In genomic region chr19:51927859-51928258, GRCh38 we compare ENCODE assay signal across 8 cellular contexts. TPM values are rescaled to one million over a fixed set of nuclear protein-coding genes. Genes with fewer than 3 reads are reported as not detected.
DNase-seq lines count a peak whose midpoint lies in the region; ATAC-seq and TF ChIP-seq lines count a peak whose summit lies in the region.

No MANE protein-coding gene starts in this region.

- H3K4me3 Mint-ChIP-seq in activated T-cell treated with anti-CD3 and anti-CD28 coated beads, Interleukin-2, amount 50 U/mL, for 24 hours, result peak overlapping the region; percentile 99

- H3K4me1 Mint-ChIP-seq in activated T-cell treated with anti-CD3 and anti-CD28 coated beads, Interleukin-2, amount 50 U/mL, for 24 hours (ENCODE audit: low read depth), result peaks cover 25% of the 10 kb centered on the region

- 33 to 40% methylated on average over 13 of the region's 13 CpGs for WGBS in tibial nerve, 2 donors

- TF ChIP-seq POLR2A in tibial nerve (IDR thresholded peaks at IDR 0.05), result no peak

- H3K9me3 ChIP-seq in lower lobe of right lung (peaks cover 24% of the 10 kb centered on the region), tibial nerve (peaks cover 0 to 44% (median 2%) of the 10 kb centered on the region in 4 donors)

- intact Hi-C loops in lower lobe of right lung (cut with DNase I), result no loop called here

- no peak for ATAC-seq in lower lobe of right lung
- ATAC-seq in GM21825 (IDR thresholded peaks at IDR 0.05; ENCODE audit: unreplicated experiment), result no peak

- H3K36me3 ChIP-seq in lower lobe of right lung (peaks cover 25% of the 10 kb centered on the region), tibial nerve (peaks cover 0 to 36% (median 21%) of the 10 kb centered on the region in 3 donors)

- H3K9me3 Mint-ChIP-seq in activated T-cell treated with anti-CD3 and anti-CD28 coated beads, Interleukin-2, amount 50 U/mL, for 24 hours, result peaks cover 71% of the 10 kb centered on the region

- TF ChIP-seq CTCF in astrocyte of the cerebellum (IDR thresholded peaks at IDR 0.05; ENCODE audit: low read depth, low read length, missing control alignments) (no peak), lower lobe of right lung (IDR thresholded peaks at IDR 0.05) (no peak), tibial nerve (IDR thresholded peaks at IDR 0.05) (no peak)

- no peak for DNase-seq in activated T-cell treated with anti-CD3 and anti-CD28 coated beads, Interleukin-2, amount 50 U/mL, for 24 hours
- DNase-seq in activated T-cell treated with anti-CD3 and anti-CD28 coated beads for 4 hours (no peak), astrocyte of the cerebellum (ENCODE audit: low read depth) (no peak), lower lobe of right lung (no peak), tibial nerve (ENCODE audit: low spot score in 2 of 2) (no peak), SK-N-DZ (ENCODE audit: low spot score) (no peak), nucleus accumbens (lab: John Stamatoyannopoulos, UW) (no peak)

- peak overlapping the region; percentile 96 for H3K27ac Mint-ChIP-seq in activated T-cell treated with anti-CD3 and anti-CD28 coated beads, Interleukin-2, amount 50 U/mL, for 24 hours

- H3K27ac ChIP-seq in lower lobe of right lung (peak overlapping the region; percentile 83), tibial nerve (peak overlapping the region in 3 of 4 donors; percentile 80 to 86 (median 83))

- no peaks in the 10 kb centered on the region for H3K27me3 Mint-ChIP-seq in activated T-cell treated with anti-CD3 and anti-CD28 coated beads, Interleukin-2, amount 50 U/mL, for 24 hours

- H3K4me1 ChIP-seq in lower lobe of right lung (peaks cover 9% of the 10 kb centered on the region), tibial nerve (peaks cover 0 to 15% (median 3%) of the 10 kb centered on the region in 4 donors)

- H3K27me3 ChIP-seq in lower lobe of right lung (ENCODE audit: low read depth), result no peaks in the 10 kb centered on the region
- H3K27me3 ChIP-seq in tibial nerve, result no peaks in the 10 kb centered on the region

- TF ChIP-seq EP300 in tibial nerve (IDR thresholded peaks at IDR 0.05), result no peak

- peak overlapping the region; percentile 65 for H3K4me3 ChIP-seq in astrocyte of the cerebellum (ENCODE audit: low read depth, low read length)
- peak overlapping the region; percentile 85 for H3K4me3 ChIP-seq in lower lobe of right lung
- peak overlapping the region; percentile 45 to 88 (median 74) for H3K4me3 ChIP-seq in tibial nerve

- in situ Hi-C loops in astrocyte of the cerebellum (cut with HindIII; ENCODE audit: low sequenced_read_pairs), result no loop called here

- H3K36me3 Mint-ChIP-seq in activated T-cell treated with anti-CD3 and anti-CD28 coated beads, Interleukin-2, amount 50 U/mL, for 24 hours (ENCODE audit: low read depth), result peaks cover 93% of the 10 kb centered on the region

RNA-seq across cellular contexts. Expression of gene ZNF613, which starts 0.6 kb away (rescaled TPM):
- total RNA-seq in lower lobe of right lung (7.9 TPM), tibial nerve (1 to 10 TPM; 5.9 to 8.5 (median 7.5) TPM)
- polyA plus RNA-seq in SK-N-DZ (2014; cell fraction: cytosol; rRNA removed), result 2.6 and 3.8 TPM in 2 replicates
- 1.9 and 8.3 TPM in 2 replicates for polyA plus RNA-seq in SK-N-DZ (2014; cell fraction: nucleus; rRNA removed)

RNA-seq across cellular contexts. Expression of gene ZNF649, which starts 23.0 kb away (rescaled TPM):
- total RNA-seq in lower lobe of right lung (14.3 TPM), tibial nerve (10 to 100 TPM; 11.4 to 16.8 (median 12.1) TPM)
- polyA plus RNA-seq in SK-N-DZ (2014; cell fraction: cytosol; rRNA removed), result 4.2 and 7.7 TPM in 2 replicates
- 3.5 and 4.6 TPM in 2 replicates for polyA plus RNA-seq in SK-N-DZ (2014; cell fraction: nucleus; rRNA removed)

RNA-seq across cellular contexts. Expression of gene ZNF577, which starts 40.1 kb away (rescaled TPM):
- total RNA-seq in lower lobe of right lung, result 10.7 TPM
- 10 to 100 TPM; 14.5 to 27.6 (median 21.2) TPM for total RNA-seq in tibial nerve
- polyA plus RNA-seq in SK-N-DZ (2014; cell fraction: cytosol; rRNA removed), result 8.5 and 9.0 TPM in 2 replicates
- 14.7 and 35.9 TPM in 2 replicates for polyA plus RNA-seq in SK-N-DZ (2014; cell fraction: nucleus; rRNA removed)

RNA-seq across cellular contexts. Expression of gene ZNF350, which starts 58.8 kb away (rescaled TPM):
- 13.7 TPM for total RNA-seq in lower lobe of right lung
- 10 to 100 TPM in 2 of 4 donors, 1 to 10 TPM in 2; 7.2 to 16.7 (median 9.9) TPM for total RNA-seq in tibial nerve
- 2.4 and 6.7 TPM in 2 replicates for polyA plus RNA-seq in SK-N-DZ (2014; cell fraction: cytosol; rRNA removed)
- 2.7 and 6.4 TPM in 2 replicates for polyA plus RNA-seq in SK-N-DZ (2014; cell fraction: nucleus; rRNA removed)
